ENCODE assay signal across 11 cellular contexts in genomic region chr2:157194844-157195243, GRCh38.
"Had no signal": no experiment of that assay in that cellular context is flagged by ENCODE, and none has a peak within 500 bp of the region (broad histone marks: within the 10 kb centered on the region; RNA-seq: fewer than 3 reads in every experiment).

No MANE protein-coding gene starts in this region.

- H3K9me3 Mint-ChIP-seq: activated naive CD8-positive, alpha-beta T cell treated with anti-CD3 and anti-CD28 coated beads, Interleukin-2, amount 50 U/mL, for 24 hours; activated T-helper 17 cell treated with anti-CD3 and anti-CD28 coated beads, Interleukin-2, amount 50 U/mL, for 72 hours; stimulated activated naive B cell treated with anti-CD40 and anti-IgM and Interleukin-4, amounts not matched to agents 10 μg/mL and 1 μg/mL and 100 μg/mL, for 72 hours had no signal

- H3K27ac ChIP-seq: ascending aorta, foreskin keratinocyte, pancreas, thyroid gland, uterus had no signal

- H3K4me3 Mint-ChIP-seq: activated naive CD8-positive, alpha-beta T cell treated with anti-CD3 and anti-CD28 coated beads, Interleukin-2, amount 50 U/mL, for 24 hours; activated T-helper 17 cell treated with anti-CD3 and anti-CD28 coated beads, Interleukin-2, amount 50 U/mL, for 72 hours; stimulated activated naive B cell treated with anti-CD40 and anti-IgM and Interleukin-4, amounts not matched to agents 10 μg/mL and 1 μg/mL and 100 μg/mL, for 72 hours had no signal

- H3K4me1 Mint-ChIP-seq: activated naive CD8-positive, alpha-beta T cell treated with anti-CD3 and anti-CD28 coated beads, Interleukin-2, amount 50 U/mL, for 24 hours; activated T-helper 17 cell treated with anti-CD3 and anti-CD28 coated beads, Interleukin-2, amount 50 U/mL, for 72 hours; stimulated activated naive B cell treated with anti-CD40 and anti-IgM and Interleukin-4, amounts not matched to agents 10 μg/mL and 1 μg/mL and 100 μg/mL, for 72 hours had no signal

- H3K27me3 Mint-ChIP-seq: activated naive CD8-positive, alpha-beta T cell treated with anti-CD3 and anti-CD28 coated beads, Interleukin-2, amount 50 U/mL, for 24 hours had no signal

- H3K27me3 ChIP-seq: ascending aorta, foreskin keratinocyte, thyroid gland, uterus had no signal

- H3K4me1 ChIP-seq: ascending aorta, foreskin keratinocyte, pancreas, thyroid gland, uterus had no signal

- H3K4me3 ChIP-seq: ascending aorta, pancreas, thyroid gland, uterus had no signal

- H3K27ac Mint-ChIP-seq: activated naive CD8-positive, alpha-beta T cell treated with anti-CD3 and anti-CD28 coated beads, Interleukin-2, amount 50 U/mL, for 24 hours; activated T-helper 17 cell treated with anti-CD3 and anti-CD28 coated beads, Interleukin-2, amount 50 U/mL, for 72 hours; stimulated activated naive B cell treated with anti-CD40 and anti-IgM and Interleukin-4, amounts not matched to agents 10 μg/mL and 1 μg/mL and 100 μg/mL, for 72 hours had no signal

- H3K36me3 ChIP-seq: ascending aorta, pancreas, thyroid gland, uterus had no signal

- DNase-seq: activated CD4-positive, CD25-positive, alpha-beta regulatory T cell treated with anti-CD3 and anti-CD28 coated beads, Interleukin-2, amount 50 U/mL, for 72 hours; activated naive CD4-positive, alpha-beta T cell treated with Interleukin-2 at 50 U/mL for 16 hours; activated naive CD8-positive, alpha-beta T cell treated with anti-CD3 and anti-CD28 coated beads, Interleukin-2, amount 50 U/mL, for 24 hours; glutamatergic neuron; stimulated activated naive B cell treated with anti-CD40 and anti-IgM and Interleukin-4, amounts not matched to agents 10 μg/mL and 1 μg/mL and 100 μg/mL, for 72 hours; uterus had no signal

- H3K36me3 Mint-ChIP-seq: stimulated activated naive B cell treated with anti-CD40 and anti-IgM and Interleukin-4, amounts not matched to agents 10 μg/mL and 1 μg/mL and 100 μg/mL, for 72 hours had no signal

- H3K9me3 ChIP-seq: ascending aorta, pancreas, thyroid gland, uterus had no signal

- ATAC-seq: activated naive CD8-positive, alpha-beta T cell treated with anti-CD3 and anti-CD28 coated beads, Interleukin-2, amount 50 U/mL, for 24 hours had no signal
